26 cellular contexts compared by ENCODE assay signal in the genomic region with DNA sequence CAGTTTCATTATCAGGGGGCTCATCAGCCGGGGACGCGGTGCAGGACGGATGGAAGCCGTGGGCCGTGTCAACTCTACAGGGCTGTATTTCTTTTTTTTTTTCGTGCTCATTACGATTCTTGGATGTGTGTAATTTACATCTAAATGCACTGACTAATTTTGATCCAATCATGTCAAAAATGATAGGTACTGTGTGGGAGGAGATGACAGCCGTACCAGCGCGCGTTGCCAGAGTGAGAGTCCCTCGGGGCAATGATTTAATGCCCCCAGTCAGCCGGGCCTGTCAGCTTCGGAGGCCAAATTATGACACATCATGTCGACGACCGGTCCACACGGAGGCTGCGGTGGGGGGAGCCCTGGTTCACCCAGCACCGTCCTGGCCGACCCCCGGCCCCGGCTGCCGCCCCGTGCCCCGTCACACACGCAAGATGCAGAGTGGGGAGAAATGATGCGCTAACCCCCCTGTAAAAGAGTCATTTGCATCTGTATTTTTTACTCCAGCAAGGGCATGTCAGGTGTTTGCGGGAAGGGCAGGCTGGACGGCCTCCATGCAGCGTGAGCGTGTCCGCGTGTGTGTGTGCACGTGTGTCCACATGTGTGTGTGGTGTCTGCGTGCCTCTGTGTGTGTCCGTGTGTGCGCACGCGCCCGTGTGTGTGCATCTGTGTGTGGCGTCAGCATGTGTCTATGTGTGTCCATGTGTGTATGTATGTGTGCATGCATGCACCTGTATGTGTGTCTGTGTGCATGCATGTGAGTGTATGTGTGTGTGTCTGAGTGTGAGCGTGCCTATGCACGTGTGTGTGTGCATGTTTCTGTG.
"Had no signal": no experiment of that assay in that cellular context is flagged by ENCODE, and none has a peak within 500 bp of the region (broad histone marks: within the 10 kb centered on the region; RNA-seq: fewer than 3 reads in every experiment).

No MANE protein-coding gene starts in this region.

- DNase-seq: activated B cell treated with CpG ODN at 0.5 μM for 24 hours; activated CD4-positive, alpha-beta T cell treated with anti-CD3 and anti-CD28 coated beads for 36 hours; activated CD8-positive, alpha-beta memory T cell treated with anti-CD3 and anti-CD28 coated beads, Interleukin-2, amount 10 ng/mL, durations not matched to agents 7 days and 5 days; activated CD8-positive, alpha-beta T cell treated with anti-CD3 and anti-CD28 coated beads, Interleukin-2, amount 10 ng/mL, durations not matched to agents 7 days and 5 days; activated naive CD4-positive, alpha-beta T cell; activated T-cell treated with anti-CD3 and anti-CD28 coated beads, Interleukin-2, amount 50 U/mL, for 72 hours; anterior cingulate cortex; body of pancreas; cerebellar nuclear complex; foreskin keratinocyte; heart left ventricle; hypothalamus; immature natural killer cell; naive thymus-derived CD8-positive, alpha-beta T cell; ovary; stimulated activated CD4-positive, alpha-beta T cell treated with anti-CD3 and anti-CD28 coated beads, Interleukin-12 subunit alpha, Interleukin-12 subunit beta, amount 100 ng/mL, for 4 hours; stimulated activated CD4-positive, alpha-beta T cell treated with anti-CD3 and anti-CD28 coated beads, Interleukin-4, amount 100 ng/mL, for 24 hours; T-helper 2 cell had no signal

- ATAC-seq: activated CD4-positive, alpha-beta T cell treated with anti-CD3 and anti-CD28 coated beads for 36 hours; activated CD8-positive, alpha-beta memory T cell treated with anti-CD3 and anti-CD28 coated beads, Interleukin-2, amount 10 ng/mL, durations not matched to agents 7 days and 5 days; activated CD8-positive, alpha-beta T cell treated with anti-CD3 and anti-CD28 coated beads, Interleukin-2, amount 10 ng/mL, durations not matched to agents 7 days and 5 days; activated naive CD4-positive, alpha-beta T cell treated with anti-CD3 and anti-CD28 coated beads, Interleukin-2, amount 50 U/mL, for 72 hours; activated T-cell treated with anti-CD3 and anti-CD28 coated beads, Interleukin-2, amount 50 U/mL, for 72 hours; body of pancreas; foreskin keratinocyte; naive thymus-derived CD8-positive, alpha-beta T cell; stimulated activated effector memory CD8-positive, alpha-beta T cell treated with anti-CD3 and anti-CD28 coated beads, Interleukin-12 subunit alpha, Interleukin-12 subunit beta, amount 100 ng/mL, for 72 hours had no signal

- H3K9me3 ChIP-seq: body of pancreas, esophagus muscularis mucosa, heart left ventricle, neutrophil, ovary, prostate gland, thoracic aorta, vagina had no signal

- H3K4me3 ChIP-seq: body of pancreas, coronary artery, esophagus muscularis mucosa, heart left ventricle, ovary, prostate gland, thoracic aorta, vagina had no signal

- H3K27me3 ChIP-seq: body of pancreas, foreskin keratinocyte, heart left ventricle, neutrophil, ovary, vagina had no signal

- H3K36me3 ChIP-seq: esophagus muscularis mucosa, heart left ventricle, neutrophil, ovary, prostate gland, thoracic aorta, vagina had no signal

- H3K4me1 ChIP-seq: body of pancreas, esophagus muscularis mucosa, foreskin keratinocyte, heart left ventricle, prostate gland, vagina had no signal

- H3K27ac ChIP-seq: body of pancreas, coronary artery, esophagus muscularis mucosa, foreskin keratinocyte, heart left ventricle, neutrophil, ovary, prostate gland, thoracic aorta, vagina had no signal
